ENCODE assay signal across 11 cellular contexts in the genomic region with DNA sequence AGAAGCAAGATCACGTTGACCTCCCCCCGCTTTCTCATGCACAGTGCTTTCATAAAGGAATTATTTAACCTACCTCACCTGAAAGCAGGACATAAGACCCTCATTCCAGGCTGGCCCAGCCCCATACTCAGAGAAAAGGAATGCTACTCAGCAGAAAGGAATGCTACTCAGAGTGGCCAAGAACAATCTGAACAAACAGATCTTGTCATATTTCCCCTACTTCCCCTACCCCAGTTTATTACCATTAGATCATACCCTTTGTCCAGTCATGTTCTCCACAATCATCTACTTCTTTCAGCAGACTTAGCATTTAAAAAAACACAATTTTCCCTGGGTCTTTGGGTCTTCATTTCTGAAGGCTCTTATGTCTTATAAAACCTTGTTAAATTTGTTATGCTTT.
DNase-seq lines count a peak whose midpoint lies in the region; ATAC-seq lines count a peak whose summit lies in the region.
"Had no signal": no experiment of that assay in that cellular context is flagged by ENCODE, and none has a peak within 500 bp of the region (broad histone marks: within the 10 kb centered on the region; RNA-seq: fewer than 3 reads in every experiment).

No MANE protein-coding gene starts in this region.

- peak overlapping the region; percentile 61 for H3K27ac ChIP-seq in SJSA1
- H3K27ac ChIP-seq: Peyer's patch had no signal

- no peaks in the 10 kb centered on the region for H3K27me3 ChIP-seq in SJSA1 (replicated peaks)
- H3K27me3 ChIP-seq: Peyer's patch had no signal

- no peak for ATAC-seq in HG02759 (IDR thresholded peaks at IDR 0.05; ENCODE audit: unreplicated experiment)
- ATAC-seq in GM19324 (IDR thresholded peaks at IDR 0.05; ENCODE audit: low FRiP score, unreplicated experiment) = no peak
- no peak for ATAC-seq in GM19455 (IDR thresholded peaks at IDR 0.05; ENCODE audit: unreplicated experiment)

- peaks cover 13% of the 10 kb centered on the region for H3K4me1 ChIP-seq in SJSA1 (replicated peaks)

- H3K4me3 ChIP-seq in SJSA1 = no peak overlapping the region
- H3K4me3 ChIP-seq: Peyer's patch had no signal

- H3K36me3 ChIP-seq in SJSA1 = no peaks in the 10 kb centered on the region
- H3K36me3 ChIP-seq: Peyer's patch had no signal

- DNase-seq in ELR (ENCODE audit: low read depth) (peak; percentile 88), SJSA1 (ENCODE audit: low read depth in 1 of 2, low spot score in 2 of 2) (peak in 1 of 2 experiments; percentile 52), fibroblast of gingiva (ENCODE audit: low read depth) (peak; percentile 13), pulmonary artery endothelial cell (ENCODE audit: low read depth, low spot score) (peak; percentile 94), MV-4-11 (lab: John Stamatoyannopoulos, UW) (no peak)
- DNase-seq: naive B cell; Peyer's patch; stimulated activated CD4-positive, alpha-beta T cell treated with anti-CD3 and anti-CD28 coated beads, Interleukin-15, amount 100 ng/mL, for 24 hours had no signal

- H3K9me3 ChIP-seq in SJSA1 (replicated peaks) = no peaks in the 10 kb centered on the region
- H3K9me3 ChIP-seq: Peyer's patch had no signal
